Comparison of ENCODE assay signal across 8 cellular contexts in genomic region chr12:51951199-51951842, GRCh38. TPM values are rescaled to one million over a fixed set of nuclear protein-coding genes. Genes with fewer than 3 reads are reported as not detected.
DNase-seq lines count a peak whose midpoint lies in the region; ATAC-seq and TF ChIP-seq lines count a peak whose summit lies in the region.

TSS of gene ACVR1B (plus strand) at chr12:51951699. CDS start at chr12:51951744, 45 bp downstream.

- DNase-seq in GM06990 (ENCODE audit: extremely low read depth, insufficient read length) = peak; percentile 83
- DNase-seq in NCI-H187 (lab: John Stamatoyannopoulos, UW) = peak; percentile 75 to 93
- DNase-seq in T-helper 17 cell = peak; percentile 82 to 89 (median 88)
- DNase-seq in amygdala (lab: John Stamatoyannopoulos, UW) = peak; percentile 37 to 92 (median 78)
- peak; percentile 96 for DNase-seq in left ventricle myocardium superior
- DNase-seq in prostate gland (ENCODE audit: low spot score) = peak; percentile 90
- DNase-seq in upper lobe of right lung = peak; percentile 96

- ATAC-seq in HG02798 (IDR thresholded peaks at IDR 0.05; ENCODE audit: poor library complexity, unreplicated experiment) (peak; percentile 89), T-helper 17 cell (peak; percentile 97), left ventricle myocardium superior (peak; percentile 88), upper lobe of right lung (peak; percentile 95)

- no peaks in the 10 kb centered on the region for H3K36me3 ChIP-seq in GM06990 (ENCODE audit: control insufficient read depth, insufficient read depth, low read length)
- H3K36me3 ChIP-seq in prostate gland = no peaks in the 10 kb centered on the region
- H3K36me3 ChIP-seq in upper lobe of right lung = no peaks in the 10 kb centered on the region

- H3K4me3 Mint-ChIP-seq in T-helper 17 cell = peak within 1 kb of the TSS; percentile 98

- H3K4me1 ChIP-seq in prostate gland (replicated peaks) = peaks cover 20% of the 10 kb centered on the region
- peaks cover 37% of the 10 kb centered on the region for H3K4me1 ChIP-seq in upper lobe of right lung

- H3K27me3 ChIP-seq in GM06990 (replicated peaks; ENCODE audit: control insufficient read depth, insufficient read depth, low read length) (no peaks in the 10 kb centered on the region; the same call in 1 of the 2 replicates), prostate gland (replicated peaks; ENCODE audit: insufficient read depth) (no peaks in the 10 kb centered on the region), upper lobe of right lung (no peaks in the 10 kb centered on the region)

- TF ChIP-seq POLR2A in prostate gland (IDR thresholded peaks at IDR 0.05) = peak; percentile 45

- H3K4me3 ChIP-seq in GM06990 (replicated peaks; ENCODE audit: low read depth, low read length) (peak within 1 kb of the TSS; percentile 64), prostate gland (peak within 1 kb of the TSS; percentile 94 to 99), upper lobe of right lung (peak within 1 kb of the TSS; percentile 99)

- H3K27ac Mint-ChIP-seq in T-helper 17 cell = peak within 1 kb of the TSS; percentile 90

- H3K27ac ChIP-seq in prostate gland = peak within 1 kb of the TSS; percentile 93 to 95
- peak within 1 kb of the TSS; percentile 94 for H3K27ac ChIP-seq in upper lobe of right lung

- intact Hi-C loops in left ventricle myocardium superior (cut with micrococcal nuclease) = no loop called here
- intact Hi-C loops in prostate gland (cut with DNase I) = no loop called here
- intact Hi-C loops in upper lobe of right lung (cut with DNase I) = no loop called here

- WGBS in prostate gland = under 1% methylated on average over 35 of the region's 86 CpGs

- H3K27me3 Mint-ChIP-seq in T-helper 17 cell = peaks cover 13% of the 10 kb centered on the region

- TF ChIP-seq CTCF in GM06990 (IDR thresholded peaks at IDR 0.05; ENCODE audit: insufficient read depth, low read length, poor library complexity, severe bottlenecking) = no peak
- peak in 1 of 4 experiments; percentile 19 for TF ChIP-seq CTCF in prostate gland (IDR thresholded peaks at IDR 0.05)
- no peak for TF ChIP-seq CTCF in upper lobe of right lung (IDR thresholded peaks at IDR 0.05)

- H3K9me3 ChIP-seq in T-helper 17 cell (ENCODE audit: control insufficient read depth, low read length, poor library complexity, severe bottlenecking) (no peaks in the 10 kb centered on the region), prostate gland (no peaks in the 10 kb centered on the region), upper lobe of right lung (no peaks in the 10 kb centered on the region)

- H3K4me1 Mint-ChIP-seq in T-helper 17 cell = peaks cover 31% of the 10 kb centered on the region

- H3K36me3 Mint-ChIP-seq in T-helper 17 cell (ENCODE audit: low read depth) = peaks cover 2% of the 10 kb centered on the region

RNA-seq across cellular contexts. Expression of gene ACVR1B, which starts in this region (rescaled TPM):
- total RNA-seq in T-helper 17 cell (1 to 10 TPM; 6.5 to 8.7 TPM), left ventricle myocardium superior (11.2 TPM), prostate gland (10 to 100 TPM; 39.6 to 43.3 TPM), upper lobe of right lung (33.5 TPM)

Comparison
In these comparisons a context has a peak if more than half of its experiments do, and no peak if none do; other contexts are left out.
1. Peak in every context shown above with its lines: DNase-seq, ATAC-seq, H3K4me3 ChIP-seq and H3K27ac ChIP-seq.